ENCODE assay signal across 8 cellular contexts in the genomic region with DNA sequence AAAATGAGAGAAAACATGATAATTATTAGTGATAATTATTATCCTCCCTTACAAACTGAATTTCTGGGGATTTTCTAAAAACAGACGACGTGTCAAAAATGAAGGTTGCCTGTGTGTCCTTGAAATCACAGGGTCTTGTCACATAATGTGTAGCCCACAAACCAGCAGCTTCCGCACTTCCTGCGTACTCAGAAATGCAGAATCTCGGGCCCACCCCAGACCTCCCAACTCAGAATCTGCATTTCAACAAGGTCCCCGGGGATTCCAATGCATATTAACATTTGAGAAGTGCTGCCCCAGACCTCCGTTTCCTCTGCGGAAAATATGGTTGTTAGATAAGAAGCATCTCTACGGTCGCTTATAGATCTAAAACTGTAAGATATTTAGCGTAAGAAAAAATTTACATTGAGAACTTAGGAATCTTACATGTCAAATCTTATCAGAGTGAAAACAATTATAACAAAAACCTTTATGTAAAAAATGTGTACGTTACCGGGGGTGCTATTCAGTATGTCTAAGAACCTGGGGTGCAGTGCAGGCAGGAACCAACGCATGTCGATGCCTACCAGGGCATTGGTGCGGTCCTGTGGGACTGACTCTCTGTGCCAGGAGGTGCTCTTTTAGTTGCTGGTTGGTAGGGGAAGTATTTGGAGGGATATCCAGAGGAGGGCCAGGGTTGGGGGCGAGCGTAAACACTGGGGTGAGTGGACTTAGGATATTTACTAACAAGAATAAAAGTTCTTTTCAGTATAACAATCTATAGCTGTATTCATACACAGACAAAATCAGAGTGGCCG. TPM values are rescaled to one million over a fixed set of nuclear protein-coding genes. Genes with fewer than 3 reads are reported as not detected.
DNase-seq lines count a peak whose midpoint lies in the region; TF ChIP-seq lines count a peak whose summit lies in the region.

No MANE protein-coding gene starts in this region.

- no peaks in the 10 kb centered on the region for H3K36me3 Mint-ChIP-seq in activated naive CD4-positive, alpha-beta T cell treated with anti-CD3 and anti-CD28 coated beads for 36 hours (ENCODE audit: low read depth)
- H3K36me3 Mint-ChIP-seq in endothelial cell (ENCODE audit: low read depth, unreplicated experiment): no peaks in the 10 kb centered on the region

- H3K9me3 ChIP-seq in OCI-LY1 (ENCODE audit: low read length) (no peaks in the 10 kb centered on the region), parathyroid adenoma (ENCODE audit: control insufficient read depth, low read length) (no peaks in the 10 kb centered on the region)

- no peak; the same call in 1 of the 2 replicates for TF ChIP-seq CTCF in OCI-LY1 (IDR thresholded peaks at IDR 0.05; ENCODE audit: low read length)
- no peak for TF ChIP-seq CTCF in endothelial cell (IDR thresholded peaks at IDR 0.05; ENCODE audit: unreplicated experiment)
- TF ChIP-seq CTCF in parathyroid adenoma (IDR thresholded peaks at IDR 0.05): no peak

- peak overlapping the region; percentile 48 for H3K4me3 ChIP-seq in OCI-LY1 (ENCODE audit: low read depth, low read length, poor library complexity, severe bottlenecking)
- H3K4me3 ChIP-seq in parathyroid adenoma (ENCODE audit: low read depth, low read length): no peak overlapping the region

- H4K20me1 ChIP-seq in OCI-LY1 (ENCODE audit: insufficient read depth, low read length): no peaks in the 10 kb centered on the region

- peak overlapping the region; percentile 66 for H3K4me3 Mint-ChIP-seq in activated naive CD4-positive, alpha-beta T cell treated with anti-CD3 and anti-CD28 coated beads for 36 hours
- H3K4me3 Mint-ChIP-seq in endothelial cell (ENCODE audit: unreplicated experiment): peak overlapping the region; percentile 70

- peak overlapping the region; percentile 63 for H3K4me2 ChIP-seq in OCI-LY1 (ENCODE audit: low read length)
- H3K4me2 ChIP-seq in parathyroid adenoma (ENCODE audit: low read length): no peak overlapping the region

- H2AFZ ChIP-seq in OCI-LY1 (ENCODE audit: low read length) (peak overlapping the region; percentile 73; the same call in 1 of the 2 replicates), parathyroid adenoma (peak overlapping the region; percentile 52)

- H3K9ac ChIP-seq in OCI-LY1 (ENCODE audit: low read length) (peak overlapping the region; percentile 38; the same call in 1 of the 2 replicates), parathyroid adenoma (no peak overlapping the region)

- intact Hi-C loops in activated naive CD4-positive, alpha-beta T cell treated with anti-CD3 and anti-CD28 coated beads for 36 hours (cut with micrococcal nuclease): loop anchor here (1.0 to 5.0 kb wide), 6 partner anchors 107 to 686 kb away; partner anchors contain the start of gene SOS1

- no peaks in the 10 kb centered on the region for H3K27me3 Mint-ChIP-seq in activated naive CD4-positive, alpha-beta T cell treated with anti-CD3 and anti-CD28 coated beads for 36 hours (ENCODE audit: low read depth)
- no peaks in the 10 kb centered on the region for H3K27me3 Mint-ChIP-seq in endothelial cell (ENCODE audit: unreplicated experiment)

- CTCF ChIA-PET in activated naive CD4-positive, alpha-beta T cell treated with anti-CD3 and anti-CD28 coated beads for 36 hours (lab: Charles Lee): interaction anchor here (0.5 to 8.9 kb wide), 50 partner anchors 10 to 347 kb away, joined by 3 to 250 read pairs (median 4); partner anchors contain the start of genes CDKL4 and SOS1

- H3K27me3 ChIP-seq in OCI-LY1 (ENCODE audit: insufficient read depth, low read length) (no peaks in the 10 kb centered on the region), parathyroid adenoma (ENCODE audit: control insufficient read depth, insufficient read depth, low read length) (no peaks in the 10 kb centered on the region)

- DNase-seq in activated naive CD4-positive, alpha-beta T cell treated with anti-CD3 and anti-CD28 coated beads for 36 hours: peak; percentile 25
- no peak for DNase-seq in activated naive CD4-positive, alpha-beta T cell treated with anti-CD3 and anti-CD28 coated beads, Interleukin-2, amount 50 U/mL, for 16 hours
- DNase-seq in endothelial cell (ENCODE audit: low spot score) (no peak), T-helper 9 cell (no peak), NOMO-1 treated with DMSO at 0.1 percent for 48 hours (lab: John Stamatoyannopoulos, UW; ENCODE audit: unreplicated experiment) (no peak), mucosa of gallbladder (ENCODE audit: low spot score) (no peak)

- peaks cover 15% of the 10 kb centered on the region for H3K4me1 Mint-ChIP-seq in activated naive CD4-positive, alpha-beta T cell treated with anti-CD3 and anti-CD28 coated beads for 36 hours (ENCODE audit: low read depth)
- peaks cover 6% of the 10 kb centered on the region for H3K4me1 Mint-ChIP-seq in endothelial cell (ENCODE audit: unreplicated experiment)

- no peaks in the 10 kb centered on the region for H3K9me3 Mint-ChIP-seq in activated naive CD4-positive, alpha-beta T cell treated with anti-CD3 and anti-CD28 coated beads for 36 hours
- H3K9me3 Mint-ChIP-seq in endothelial cell (ENCODE audit: unreplicated experiment): no peaks in the 10 kb centered on the region

- H3K4me1 ChIP-seq in OCI-LY1 (ENCODE audit: insufficient read depth, low read length, severe bottlenecking) (peaks cover 22% of the 10 kb centered on the region), parathyroid adenoma (peaks cover 5% of the 10 kb centered on the region)

- H3K27ac ChIP-seq in OCI-LY1 (ENCODE audit: low read depth, low read length, poor library complexity, severe bottlenecking): peak overlapping the region; percentile 16
- no peak overlapping the region for H3K27ac ChIP-seq in parathyroid adenoma

- H3K36me3 ChIP-seq in OCI-LY1 (ENCODE audit: insufficient read depth, low read length) (no peaks in the 10 kb centered on the region), parathyroid adenoma (ENCODE audit: control insufficient read depth, insufficient read depth, low read length) (no peaks in the 10 kb centered on the region)

- H3F3A ChIP-seq in OCI-LY1 (ENCODE audit: insufficient read depth, low read length): no peaks in the 10 kb centered on the region

- no peaks in the 10 kb centered on the region for H3K9me2 ChIP-seq in OCI-LY1 (ENCODE audit: low read depth, low read length)

- no peak overlapping the region for H3K27ac Mint-ChIP-seq in activated naive CD4-positive, alpha-beta T cell treated with anti-CD3 and anti-CD28 coated beads for 36 hours
- H3K27ac Mint-ChIP-seq in endothelial cell (ENCODE audit: unreplicated experiment): peak overlapping the region; percentile 59

- H3K79me2 ChIP-seq in OCI-LY1 (ENCODE audit: insufficient read depth, low read length) (no peaks in the 10 kb centered on the region), parathyroid adenoma (no peaks in the 10 kb centered on the region)

RNA-seq across cellular contexts. Expression of gene CDKL4, which starts 15.2 kb away (rescaled TPM):
- total RNA-seq in activated naive CD4-positive, alpha-beta T cell treated with anti-CD3 and anti-CD28 coated beads for 36 hours: not detected
- 0.92 TPM for total RNA-seq in endothelial cell (ENCODE audit: unreplicated experiment)
- 1.1 TPM for total RNA-seq in mucosa of gallbladder
